ENCODE assay signal across 11 cellular contexts in genomic region chr17:28944862-28945741, GRCh38. TPM values are rescaled to one million over a fixed set of nuclear protein-coding genes. Genes with fewer than 3 reads are reported as not detected.
DNase-seq lines count a peak whose midpoint lies in the region; ATAC-seq and TF ChIP-seq lines count a peak whose summit lies in the region.
"Had no signal": no experiment of that assay in that cellular context is flagged by ENCODE, and none has a peak within 500 bp of the region (broad histone marks: within the 10 kb centered on the region; RNA-seq: fewer than 3 reads in every experiment).

No MANE protein-coding gene starts in this region.

- peaks cover 28% of the 10 kb centered on the region; the same call in 1 of the 2 replicates for H4K20me1 ChIP-seq in SU-DHL-6 (ENCODE audit: low read depth, low read length)
- no peaks in the 10 kb centered on the region for H4K20me1 ChIP-seq in fibroblast of lung (ENCODE audit: control insufficient read depth, extremely low read depth, insufficient read depth, low read length)

- peaks cover 99% of the 10 kb centered on the region for H3K79me2 ChIP-seq in SU-DHL-6 (ENCODE audit: insufficient read depth, low read length)
- H3K79me2 ChIP-seq in fibroblast of lung (ENCODE audit: control insufficient read depth, insufficient read depth, low read length): peaks cover 94% of the 10 kb centered on the region

- no peaks in the 10 kb centered on the region for H3K9me2 ChIP-seq in SU-DHL-6 (replicated peaks; ENCODE audit: insufficient read depth, low read length)

- no peaks in the 10 kb centered on the region for H3K27me3 Mint-ChIP-seq in activated T-cell treated with anti-CD3 and anti-CD28 coated beads, Interleukin-2, amount 50 U/mL, for 4 hours (ENCODE audit: low read depth)

- no peaks in the 10 kb centered on the region for H3K9me3 ChIP-seq in SU-DHL-6 (ENCODE audit: insufficient read depth, low read length)
- no peaks in the 10 kb centered on the region for H3K9me3 ChIP-seq in fibroblast of lung (ENCODE audit: control insufficient read depth, insufficient read depth, low read depth, low read length)
- H3K9me3 ChIP-seq in stomach smooth muscle (ENCODE audit: control insufficient read depth in 2 of 2, low read length in 2 of 2): no peaks in the 10 kb centered on the region
- H3K9me3 ChIP-seq: vagina had no signal

- H3K36me3 Mint-ChIP-seq in activated T-cell treated with anti-CD3 and anti-CD28 coated beads, Interleukin-2, amount 50 U/mL, for 4 hours (ENCODE audit: insufficient read depth): peaks cover 19% of the 10 kb centered on the region

- H3K4me1 Mint-ChIP-seq in activated T-cell treated with anti-CD3 and anti-CD28 coated beads, Interleukin-2, amount 50 U/mL, for 4 hours (ENCODE audit: low read depth): peaks cover 79% of the 10 kb centered on the region

- H3K4me3 ChIP-seq in SU-DHL-6 (ENCODE audit: insufficient read depth, low read length, poor library complexity, severe bottlenecking): no peak overlapping the region
- peak overlapping the region in 2 of 4 experiments; percentile 15 to 27 for H3K4me3 ChIP-seq in fibroblast of lung (replicated peaks in 1 of 4; ENCODE audit: control extremely low read depth in 1 of 4, insufficient read depth in 1 of 4, low read depth in 3 of 4, low read length in 4 of 4)
- H3K4me3 ChIP-seq in stomach smooth muscle (ENCODE audit: low read length in 2 of 2): peak overlapping the region; percentile 13 to 29
- H3K4me3 ChIP-seq: skin epidermis, vagina had no signal

- H3K9me3 Mint-ChIP-seq in activated T-cell treated with anti-CD3 and anti-CD28 coated beads, Interleukin-2, amount 50 U/mL, for 4 hours: no peaks in the 10 kb centered on the region

- H3K27ac ChIP-seq in SU-DHL-6 (ENCODE audit: low read depth, low read length) (no peak overlapping the region), fibroblast of lung (ENCODE audit: insufficient read depth, low read length) (peak overlapping the region; percentile 49), stomach smooth muscle (ENCODE audit: low read length) (no peak overlapping the region)

- peaks cover 3% of the 10 kb centered on the region; the same call in 1 of the 2 replicates for H3F3A ChIP-seq in SU-DHL-6 (ENCODE audit: insufficient read depth)

- H3K4me1 ChIP-seq in fibroblast of lung (ENCODE audit: control insufficient read depth, extremely low read depth, insufficient read depth, low read length) (peaks cover 7% of the 10 kb centered on the region), stomach smooth muscle (ENCODE audit: control insufficient read depth, insufficient read depth, low read length) (peaks cover 40% of the 10 kb centered on the region)

- H2AFZ ChIP-seq in SU-DHL-6 (ENCODE audit: low read depth, low read length, severe bottlenecking) (no peak overlapping the region), fibroblast of lung (ENCODE audit: low read length) (no peak overlapping the region)

- no peak for ATAC-seq in activated T-cell treated with anti-CD3 and anti-CD28 coated beads, Interleukin-2, amount 50 U/mL, for 4 hours
- ATAC-seq in HG02885 (IDR thresholded peaks at IDR 0.05; ENCODE audit: poor library complexity, unreplicated experiment): no peak
- ATAC-seq in GM18870 (IDR thresholded peaks at IDR 0.05; ENCODE audit: unreplicated experiment): no peak
- no peak for ATAC-seq in HG03571 (IDR thresholded peaks at IDR 0.05; ENCODE audit: unreplicated experiment)

- H3K36me3 ChIP-seq in SU-DHL-6 (ENCODE audit: low read length) (peaks cover 13% of the 10 kb centered on the region), fibroblast of lung (ENCODE audit: control insufficient read depth, insufficient read depth, low read length) (no peaks in the 10 kb centered on the region), stomach smooth muscle (ENCODE audit: control insufficient read depth in 2 of 2, insufficient read depth in 2 of 2, low read length in 2 of 2) (peaks cover 0 to 3% of the 10 kb centered on the region in 2 donors)

- no peak for TF ChIP-seq CTCF in SU-DHL-6 (IDR thresholded peaks at IDR 0.05; ENCODE audit: insufficient read depth, low read length, poor library complexity, severe bottlenecking)
- no peak for TF ChIP-seq CTCF in fibroblast of lung (conservative IDR thresholded peaks at IDR 0.05 in 1 of 2, IDR thresholded peaks at IDR 0.05 in 1 of 2; ENCODE audit: low read depth in 1 of 2, low read length in 2 of 2)

- H3K9ac ChIP-seq in SU-DHL-6 (ENCODE audit: low read length) (no peak overlapping the region), fibroblast of lung (ENCODE audit: insufficient read depth, low read length) (no peak overlapping the region), stomach smooth muscle (ENCODE audit: low read length in 2 of 2) (no peak overlapping the region)

- H3K4me2 ChIP-seq in SU-DHL-6 (ENCODE audit: low read depth, low read length, poor library complexity, severe bottlenecking) (peak overlapping the region; percentile 1), fibroblast of lung (ENCODE audit: extremely low read depth, insufficient read depth, low read length) (peak overlapping the region; percentile 47)

- DNase-seq in activated T-cell treated with anti-CD3 and anti-CD28 coated beads, Interleukin-2, amount 50 U/mL, for 4 hours: no peak
- DNase-seq in activated T-cell treated with anti-CD3 and anti-CD28 coated beads, Interleukin-2, amount 50 U/mL, for 1 hour: no peak
- peak in 1 of 2 donors; percentile 74 for DNase-seq in fibroblast of lung (ENCODE audit: low read depth in 2 of 2)
- DNase-seq: NCI-H1694 had no signal

- peak overlapping the region; percentile 1 for H3K4me3 Mint-ChIP-seq in activated T-cell treated with anti-CD3 and anti-CD28 coated beads, Interleukin-2, amount 50 U/mL, for 4 hours

- H3K27me3 ChIP-seq in SU-DHL-6 (ENCODE audit: low read length) (no peaks in the 10 kb centered on the region), fibroblast of lung (ENCODE audit: control insufficient read depth, insufficient read depth, low read length) (no peaks in the 10 kb centered on the region), stomach smooth muscle (ENCODE audit: control insufficient read depth in 1 of 2, insufficient read depth in 2 of 2, low read length in 2 of 2) (no peaks in the 10 kb centered on the region)
- H3K27me3 ChIP-seq: vagina had no signal

RNA-seq across cellular contexts. Expression of gene PHF12, which starts 6.2 kb away (rescaled TPM):
- 10 to 100 TPM; 45.2 to 48.6 (median 47.8) TPM for total RNA-seq in activated T-cell treated with anti-CD3 and anti-CD28 coated beads, Interleukin-2, amount 50 U/mL, for 4 hours
- 9.0 and 14.2 TPM in 2 replicates for total RNA-seq in fibroblast of lung
- 10.1 and 11.9 TPM in 2 replicates for polyA plus RNA-seq in fibroblast of lung
- 13.9 and 15.3 TPM in 2 replicates for polyA plus RNA-seq in fibroblast of lung (2012)
- 117 and 121 TPM in 2 replicates for polyA minus RNA-seq in fibroblast of lung (ENCODE audit: low replicate concordance)

RNA-seq across cellular contexts. Expression of gene DHRS13, which starts 42.2 kb away (rescaled TPM):
- total RNA-seq in activated T-cell treated with anti-CD3 and anti-CD28 coated beads, Interleukin-2, amount 50 U/mL, for 4 hours: 10 to 100 TPM; 20.7 to 24.5 (median 21.8) TPM
- 6.9 and 7.8 TPM in 2 replicates for total RNA-seq in fibroblast of lung
- polyA plus RNA-seq in fibroblast of lung: 2.6 and 4.6 TPM in 2 replicates
- 1.1 and 2.9 TPM in 2 replicates for polyA plus RNA-seq in fibroblast of lung (2012)
- polyA minus RNA-seq in fibroblast of lung (ENCODE audit: low replicate concordance): 1.6 and 2.1 TPM in 2 replicates

RNA-seq across cellular contexts. Expression of gene FLOT2, which starts 47.6 kb away (rescaled TPM):
- 10 to 100 TPM; 48.3 to 62.9 (median 59.3) TPM for total RNA-seq in activated T-cell treated with anti-CD3 and anti-CD28 coated beads, Interleukin-2, amount 50 U/mL, for 4 hours
- total RNA-seq in fibroblast of lung: 39.8 and 48.9 TPM in 2 replicates
- polyA plus RNA-seq in fibroblast of lung: 81.1 and 95.4 TPM in 2 replicates
- polyA plus RNA-seq in fibroblast of lung (2012): 90.5 and 106 TPM in 2 replicates
- 265 and 289 TPM in 2 replicates for polyA minus RNA-seq in fibroblast of lung (ENCODE audit: low replicate concordance)
